8 cellular contexts compared by ENCODE assay signal in the genomic region with DNA sequence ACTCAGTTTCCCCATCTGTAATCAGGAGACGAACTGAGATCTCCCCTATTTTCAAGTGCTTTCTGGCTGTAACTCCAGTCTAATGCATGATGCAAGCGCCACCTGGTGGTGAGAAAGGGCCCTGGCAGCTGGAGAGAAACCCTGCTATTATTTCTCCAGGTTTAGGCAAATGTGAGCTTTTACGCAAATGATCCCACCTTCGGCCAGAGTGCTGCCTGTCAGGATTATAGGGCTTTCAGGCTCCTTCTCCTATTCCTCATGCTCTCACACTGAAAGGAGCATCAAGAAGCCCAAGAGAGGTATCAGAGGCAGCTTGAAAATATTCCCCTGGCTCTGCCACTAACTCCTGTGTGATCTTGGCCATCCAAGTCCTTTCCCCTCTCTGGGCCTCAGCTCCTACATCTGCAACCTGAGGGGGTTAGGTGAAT.
A peak's percentile ranks its signal among the peaks of the same experiment; 100 is the strongest.
DNase-seq lines count a peak whose midpoint lies in the region; ATAC-seq and TF ChIP-seq lines count a peak whose summit lies in the region.

No MANE protein-coding gene starts in this region.

- H3K4me1 ChIP-seq in PC-3 (ENCODE audit: insufficient read depth, low read length) (peaks cover 6% of the 10 kb centered on the region), neutrophil (ENCODE audit: control insufficient read depth in 1 of 2, insufficient read depth in 1 of 2, low read depth in 1 of 2, low read length in 1 of 2) (no peaks in the 10 kb centered on the region)

- H3K9ac ChIP-seq in PC-3 (ENCODE audit: low read length) = no peak overlapping the region

- no peak overlapping the region for H2AFZ ChIP-seq in PC-3 (ENCODE audit: low read length)

- no peaks in the 10 kb centered on the region for H3K9me3 ChIP-seq in PC-3 (ENCODE audit: low read length)
- no peaks in the 10 kb centered on the region for H3K9me3 ChIP-seq in neutrophil

- ATAC-seq in PC-3 (0 out of 2 replicates have a peak, but pooled peaks have one; percentile 56), HG02678 (IDR thresholded peaks at IDR 0.05; ENCODE audit: unreplicated experiment) (no peak)

- H3K27ac ChIP-seq in PC-3 (ENCODE audit: low read length) = no peak overlapping the region
- no peak overlapping the region for H3K27ac ChIP-seq in neutrophil

- no peaks in the 10 kb centered on the region for H3K36me3 ChIP-seq in PC-3 (ENCODE audit: low read depth, low read length)
- no peaks in the 10 kb centered on the region for H3K36me3 ChIP-seq in neutrophil

- peak; percentile 97 for TF ChIP-seq CTCF in PC-3 (conservative IDR thresholded peaks at IDR 0.05; ENCODE audit: low read depth, low read length)
- TF ChIP-seq CTCF in neutrophil (IDR thresholded peaks at IDR 0.05) = peak; percentile 79

- intact Hi-C loops in PC-3 (cut with micrococcal nuclease) = loop anchor here (1.0 to 10.0 kb wide), 3 partner anchors 54 to 270 kb away; no protein-coding TSS in a partner anchor

- BruUV-seq in PC-3 (replicated peaks; lab: Mats Ljungman, UMichigan) = no TSS peak

- no peak overlapping the region for H3K4me3 ChIP-seq in PC-3 (ENCODE audit: low read length)
- no peak overlapping the region for H3K4me3 ChIP-seq in neutrophil (ENCODE audit: low read depth in 1 of 2, low read length in 1 of 2)

- H3K27me3 ChIP-seq in PC-3 (ENCODE audit: low read length) (peaks cover 16% of the 10 kb centered on the region), neutrophil (no peaks in the 10 kb centered on the region)

- H3K79me2 ChIP-seq in PC-3 (ENCODE audit: low read length) = no peaks in the 10 kb centered on the region

- no peaks in the 10 kb centered on the region for H4K20me1 ChIP-seq in PC-3 (ENCODE audit: low read length)

- H3F3A ChIP-seq in PC-3 (ENCODE audit: low read length, unreplicated experiment) = no peaks in the 10 kb centered on the region

- POLR2A ChIA-PET in PC-3 (lab: Charles Lee; ENCODE audit: unreplicated experiment) = no interaction called here

- no peak overlapping the region for H3K4me2 ChIP-seq in PC-3 (ENCODE audit: low read length)

- no peaks in the 10 kb centered on the region for H3K9me2 ChIP-seq in PC-3 (replicated peaks; ENCODE audit: low read length)

- peak; percentile 22 for DNase-seq in CMK (ENCODE audit: low read depth)
- peak; percentile 64 for DNase-seq in HS-27A (ENCODE audit: low read depth)
- peak; percentile 72 for DNase-seq in PC-3
- DNase-seq in activated T-helper 1 cell treated with Interleukin-2 at 50 U/mL for 16 hours (ENCODE audit: low read depth) = peak; percentile 27
- DNase-seq in fibroblast of the conjunctiva (ENCODE audit: low read depth) = peak; percentile 28
- peak; percentile 38 for DNase-seq in stromal cell of bone marrow (ENCODE audit: low read depth)

- CTCF ChIA-PET in PC-3 (lab: Charles Lee) = interaction anchor here (0.9 to 2.2 kb wide), 3 partner anchors 54 to 156 kb away, joined by 3 to 8 read pairs (median 8); no protein-coding TSS in a partner anchor

Comparison
In these comparisons a context has a peak if more than half of its experiments do, and no peak if none do; other contexts are left out.
1. DNase-seq: peak in every context shown above with its lines; median percentile 72 in PC-3; 64 in HS-27A; 38 in stromal cell of bone marrow; 28 in fibroblast of the conjunctiva; 27 in activated T-helper 1 cell treated with Interleukin-2 at 50 U/mL for 16 hours; 22 in CMK.